ENCODE assay signal across 28 cellular contexts in the genomic region with DNA sequence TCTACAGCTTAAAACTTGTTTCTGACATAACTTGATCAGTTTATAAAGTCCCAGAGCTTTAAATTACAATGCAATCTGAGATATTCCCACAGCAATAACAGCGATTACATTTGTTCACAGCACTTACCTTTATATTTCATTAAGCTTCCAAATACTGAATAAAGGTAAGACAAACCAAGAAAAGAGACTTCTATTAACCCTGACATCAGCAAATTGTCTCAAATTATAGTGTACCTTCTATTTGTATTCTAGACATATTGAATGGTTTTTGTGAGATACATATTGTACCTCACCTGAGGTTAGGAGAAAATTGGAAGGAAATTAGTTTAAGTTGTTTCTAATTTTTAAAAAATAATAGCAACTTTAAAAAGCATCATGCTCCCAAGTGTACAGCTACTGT.
A peak's percentile ranks its signal among the peaks of the same experiment; 100 is the strongest.
DNase-seq lines count a peak whose midpoint lies in the region; ATAC-seq, FAIRE-seq and TF ChIP-seq lines count a peak whose summit lies in the region.
"Had no signal": no experiment of that assay in that cellular context is flagged by ENCODE, and none has a peak within 500 bp of the region (broad histone marks: within the 10 kb centered on the region; RNA-seq: fewer than 3 reads in every experiment).

No MANE protein-coding gene starts in this region.

- no peak for TF ChIP-seq CTCF in A549 (IDR thresholded peaks at IDR 0.05)
- TF ChIP-seq CTCF in IMR-90 (conservative IDR thresholded peaks at IDR 0.05; ENCODE audit: low read depth, low read length): no peak
- no peak for TF ChIP-seq CTCF in astrocyte (IDR thresholded peaks at IDR 0.05; ENCODE audit: insufficient read depth, low read depth, low read length)

- H2BK120ac ChIP-seq in IMR-90 (ENCODE audit: low read depth, low read length): no peak overlapping the region

- no peaks in the 10 kb centered on the region for H3K36me3 Mint-ChIP-seq in astrocyte (ENCODE audit: low read depth, unreplicated experiment)

- H3K36me3 ChIP-seq in IMR-90 (ENCODE audit: control insufficient read depth, insufficient read depth, low read length) (peaks cover 3% of the 10 kb centered on the region; the same call in 1 of the 2 replicates), astrocyte (ENCODE audit: insufficient read depth, low read length) (no peaks in the 10 kb centered on the region)
- H3K36me3 ChIP-seq in effector memory CD4-positive, alpha-beta T cell (ENCODE audit: control insufficient read depth, insufficient read depth, low read length): no peaks in the 10 kb centered on the region

- no peaks in the 10 kb centered on the region for H3K27me3 Mint-ChIP-seq in astrocyte (ENCODE audit: low read depth, unreplicated experiment)
- H3K27me3 Mint-ChIP-seq: B cell; CD4-positive, alpha-beta T cell had no signal

- DNase-seq in A549 (ENCODE audit: low read depth in 1 of 2, low spot score in 1 of 2): no peak
- DNase-seq in IMR-90: no peak
- no peak for DNase-seq in astrocyte (ENCODE audit: low read depth)
- no peak for DNase-seq in activated effector memory CD4-positive, alpha-beta T cell treated with Interleukin-2 at 50 U/mL for 16 hours
- no peak for DNase-seq in islet precursor cell
- DNase-seq in effector memory CD4-positive, alpha-beta T cell: no peak
- DNase-seq: 8988T; AML-193; CD4-positive, alpha-beta T cell; CD8-positive, alpha-beta T cell; COR-L47; DMS 273 treated with DMSO at 0.1 percent for 48 hours; DMS153; DMS53; DMS79; DND-41; EL; GDM1 had no signal

- POLR2A ChIA-PET in A549 (lab: Yijun Ruan, JAX): no interaction called here
- POLR2A ChIA-PET in IMR-90 (lab: Charles Lee; ENCODE audit: unreplicated experiment): no interaction called here

- no peaks in the 10 kb centered on the region for H4K20me1 ChIP-seq in IMR-90 (ENCODE audit: insufficient read depth, low read length)
- H4K20me1 ChIP-seq in astrocyte (ENCODE audit: insufficient read depth, low read length): no peaks in the 10 kb centered on the region
- H4K20me1 ChIP-seq: BLaER1 treated with 17β-estradiol and CSF1 and Interleukin-3, amounts not matched to agents 10 nM and 100 nM had no signal

- H3K79me2 ChIP-seq in astrocyte (ENCODE audit: insufficient read depth, low read length): no peaks in the 10 kb centered on the region

- H3K9me3 ChIP-seq in A549 (no peaks in the 10 kb centered on the region), IMR-90 (ENCODE audit: control insufficient read depth, insufficient read depth, low read length) (no peaks in the 10 kb centered on the region), astrocyte (ENCODE audit: insufficient read depth, low read depth, low read length) (no peaks in the 10 kb centered on the region)
- H3K9me3 ChIP-seq in effector memory CD4-positive, alpha-beta T cell (ENCODE audit: control insufficient read depth, low read length): no peaks in the 10 kb centered on the region
- H3K9me3 ChIP-seq: BLaER1 treated with 17β-estradiol and CSF1 and Interleukin-3, amounts not matched to agents 10 nM and 100 nM had no signal

- no peak overlapping the region for H3K4me2 ChIP-seq in A549
- H3K4me2 ChIP-seq in IMR-90 (ENCODE audit: low read depth, low read length): no peak overlapping the region
- no peak overlapping the region for H3K4me2 ChIP-seq in astrocyte (ENCODE audit: low read length)
- H3K4me2 ChIP-seq: BLaER1 treated with 17β-estradiol and CSF1 and Interleukin-3, amounts not matched to agents 10 nM and 100 nM had no signal

- no peak overlapping the region for H3K18ac ChIP-seq in IMR-90 (ENCODE audit: low read depth, low read length)

- H3K79me1 ChIP-seq in IMR-90 (ENCODE audit: low read depth in 1 of 2, low read length in 2 of 2): no peaks in the 10 kb centered on the region

- TF ChIP-seq POLR2A in A549 (IDR thresholded peaks at IDR 0.05; ENCODE audit: low read length) (no peak), IMR-90 (IDR thresholded peaks at IDR 0.05; ENCODE audit: low read depth, low read length) (no peak)

- H2AFZ ChIP-seq in IMR-90 (replicated peaks; ENCODE audit: low read length, poor library complexity) (no peak overlapping the region), astrocyte (ENCODE audit: low read depth, low read length) (no peak overlapping the region)

- CTCF ChIA-PET in A549 (lab: Yijun Ruan, JAX): no interaction called here
- CTCF ChIA-PET in IMR-90 (lab: Yijun Ruan, JAX): no interaction called here

- no peak overlapping the region for H3K27ac Mint-ChIP-seq in astrocyte (ENCODE audit: unreplicated experiment)
- H3K27ac Mint-ChIP-seq: B cell; CD4-positive, alpha-beta T cell; CD8-positive, alpha-beta T cell had no signal

- H3K9me1 ChIP-seq in IMR-90 (ENCODE audit: insufficient read depth, low read length): no peaks in the 10 kb centered on the region

- intact Hi-C loops in IMR-90 (cut with micrococcal nuclease): no loop called here

- H4K8ac ChIP-seq in IMR-90 (ENCODE audit: low read depth in 2 of 2, low read length in 2 of 2): no peak overlapping the region

- H3K56ac ChIP-seq in IMR-90 (ENCODE audit: extremely low read depth, insufficient read depth, low read length): no peak overlapping the region

- in situ Hi-C loops in IMR-90 (cut with MboI; ENCODE audit: low sequenced_read_pairs): no loop called here

- no peak overlapping the region for H3K14ac ChIP-seq in IMR-90 (replicated peaks; ENCODE audit: low read depth, low read length)

- no peaks in the 10 kb centered on the region for H3K9me3 Mint-ChIP-seq in astrocyte (ENCODE audit: unreplicated experiment)
- H3K9me3 Mint-ChIP-seq: CD4-positive, alpha-beta T cell; CD8-positive, alpha-beta T cell had no signal

- H2BK5ac ChIP-seq in IMR-90 (ENCODE audit: low read depth, low read length, poor library complexity, severe bottlenecking): no peak overlapping the region

- H2AK5ac ChIP-seq in IMR-90 (ENCODE audit: low read depth, low read length): no peak overlapping the region

- H3K27me3 ChIP-seq in IMR-90 (ENCODE audit: control insufficient read depth, insufficient read depth, low read length) (peaks cover 2% of the 10 kb centered on the region), astrocyte (ENCODE audit: insufficient read depth, low read length) (no peaks in the 10 kb centered on the region)
- no peaks in the 10 kb centered on the region for H3K27me3 ChIP-seq in effector memory CD4-positive, alpha-beta T cell (replicated peaks; ENCODE audit: control insufficient read depth, insufficient read depth, low read length, poor library complexity, severe bottlenecking)

- TF ChIP-seq RAD21 in A549 (conservative IDR thresholded peaks at IDR 0.05 in 1 of 2, IDR thresholded peaks at IDR 0.05 in 1 of 2) (no peak), IMR-90 (IDR thresholded peaks at IDR 0.05; ENCODE audit: low read length) (no peak)

- H3K9ac ChIP-seq in IMR-90 (ENCODE audit: low read depth, low read length): no peak overlapping the region
- no peak overlapping the region for H3K9ac ChIP-seq in astrocyte (ENCODE audit: low read length)
- H3K9ac ChIP-seq: BLaER1 treated with 17β-estradiol and CSF1 and Interleukin-3, amounts not matched to agents 10 nM and 100 nM had no signal

- no peak overlapping the region for H2BK15ac ChIP-seq in IMR-90 (ENCODE audit: low read depth, low read length)

- H3K27ac ChIP-seq in A549 (no peak overlapping the region), IMR-90 (ENCODE audit: insufficient read depth, low read length) (no peak overlapping the region), astrocyte (ENCODE audit: low read depth, low read length) (no peak overlapping the region)
- H3K27ac ChIP-seq in effector memory CD4-positive, alpha-beta T cell (ENCODE audit: insufficient read depth, low read length, poor library complexity, severe bottlenecking): no peak overlapping the region
- H3K27ac ChIP-seq: BLaER1 treated with 17β-estradiol and CSF1 and Interleukin-3, amounts not matched to agents 10 nM and 100 nM; C4-2B had no signal

- no peak overlapping the region for H4K91ac ChIP-seq in IMR-90 (ENCODE audit: insufficient read depth, low read depth, low read length)

- dilution Hi-C loops in IMR-90 (cut with HindIII; ENCODE audit: low sequenced_read_pairs, unreplicated experiment): no loop called here

- no peak for FAIRE-seq in A549 (lab: Jason Lieb, UNC)
- peak; percentile 93 for FAIRE-seq in astrocyte (lab: Jason Lieb, UNC)
- FAIRE-seq in colon (lab: Jason Lieb, UNC): peak; percentile 73
- FAIRE-seq: A204.1, GM12878, GM12892, GM18507, GM19239 had no signal

- 82% methylated on average over 1 of the region's 1 CpG for WGBS in A549 (ENCODE audit: missing lambda C conversion rate)
- WGBS in IMR-90 (ENCODE audit: extremely low coverage in 2 of 2, insufficient read length in 1 of 2), 2 experiments: no CpG with 5 or more reads among the region's 1 CpG

- H3K4me1 ChIP-seq in A549 (no peaks in the 10 kb centered on the region), IMR-90 (ENCODE audit: control insufficient read depth, insufficient read depth, low read length) (no peaks in the 10 kb centered on the region), astrocyte (ENCODE audit: insufficient read depth, low read length) (no peaks in the 10 kb centered on the region)
- no peaks in the 10 kb centered on the region for H3K4me1 ChIP-seq in effector memory CD4-positive, alpha-beta T cell (ENCODE audit: control insufficient read depth, insufficient read depth, low read length, poor library complexity, severe bottlenecking)

- no peak overlapping the region for H4K5ac ChIP-seq in IMR-90 (ENCODE audit: low read depth, low read length)

- no TSS peak for BruUV-seq in IMR-90 (replicated peaks; lab: Mats Ljungman, UMichigan)

- no peak for ATAC-seq in A549
- ATAC-seq in IMR-90 (ENCODE audit: low read depth): no peak
- ATAC-seq in GM18909 (IDR thresholded peaks at IDR 0.05; ENCODE audit: poor library complexity, unreplicated experiment): no peak
- ATAC-seq: CD8-positive, alpha-beta T cell; GM12878 had no signal

- H3K23ac ChIP-seq in IMR-90 (ENCODE audit: low read depth, low read length): no peak overlapping the region

- H3K4me3 ChIP-seq in A549 (no peak overlapping the region), IMR-90 (ENCODE audit: insufficient read depth, low read depth, low read length) (no peak overlapping the region), astrocyte (ENCODE audit: insufficient read depth, low read depth, low read length) (no peak overlapping the region)
- H3K4me3 ChIP-seq in effector memory CD4-positive, alpha-beta T cell (ENCODE audit: insufficient read depth, low read depth, low read length, poor library complexity, severe bottlenecking): no peak overlapping the region
- H3K4me3 ChIP-seq: BLaER1 treated with 17β-estradiol and CSF1 and Interleukin-3, amounts not matched to agents 10 nM and 100 nM; GM12878 had no signal

- H2AK9ac ChIP-seq in IMR-90 (replicated peaks; ENCODE audit: low read depth, low read length, poor library complexity): no peak overlapping the region

- H3K4me1 Mint-ChIP-seq in astrocyte (ENCODE audit: low read depth, unreplicated experiment): no peaks in the 10 kb centered on the region
- H3K4me1 Mint-ChIP-seq: B cell had no signal

- TF ChIP-seq EP300 in A549 (IDR thresholded peaks at IDR 0.05): no peak

- no peak overlapping the region for H3K4ac ChIP-seq in IMR-90 (ENCODE audit: low read depth, low read length)

- H3K4me3 Mint-ChIP-seq in astrocyte (ENCODE audit: unreplicated experiment): no peak overlapping the region
- H3K4me3 Mint-ChIP-seq: B cell; CD4-positive, alpha-beta T cell; CD8-positive, alpha-beta T cell had no signal

- no peak overlapping the region for H2BK20ac ChIP-seq in IMR-90 (ENCODE audit: low read depth, low read length)
